ENCODE assay signal across 1 cellular context in the genomic region with DNA sequence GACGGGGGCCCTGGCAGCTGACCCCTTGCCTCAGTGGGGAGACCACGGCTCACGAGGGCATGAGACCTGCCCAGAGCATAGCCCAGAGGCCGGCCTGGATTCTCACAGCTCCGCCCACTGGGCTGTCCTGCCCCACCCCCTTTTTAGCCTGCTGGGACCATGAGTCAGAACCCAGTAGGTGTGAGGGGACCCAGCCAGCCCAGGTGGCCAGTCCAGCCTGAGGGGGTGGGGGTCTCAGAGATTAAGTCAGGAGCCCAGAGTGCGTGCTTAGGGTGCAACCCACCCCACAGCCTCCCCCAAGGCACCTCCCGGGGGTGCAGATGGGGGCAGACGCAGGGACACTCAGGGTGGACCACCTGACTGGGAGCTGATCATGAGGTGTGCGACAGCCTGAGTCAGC.
TF ChIP-seq lines count a peak whose summit lies in the region.

No MANE protein-coding gene starts in this region.

TF ChIP-seq in IMR-90, 13 proteins besides CTCF, POLR2A, EP300 and RAD21:
- TF ChIP-seq MXI1 (IDR thresholded peaks at IDR 0.05; ENCODE audit: borderline replicate concordance, low read depth, low read length) (no peak), ELK1 (IDR thresholded peaks at IDR 0.05; ENCODE audit: borderline replicate concordance, low read depth, low read length) (no peak), RFX5 (IDR thresholded peaks at IDR 0.05; ENCODE audit: low read depth, low read length) (no peak), CEBPB (IDR thresholded peaks at IDR 0.05; ENCODE audit: low read depth, low read length) (no peak)
